In genomic region chr22:43880743-43881055, GRCh38 we compare ENCODE assay signal across 33 cellular contexts. TPM values are rescaled to one million over a fixed set of nuclear protein-coding genes. Genes with fewer than 3 reads are reported as not detected.
"Had no signal": no experiment of that assay in that cellular context is flagged by ENCODE, and none has a peak within 500 bp of the region (broad histone marks: within the 10 kb centered on the region; RNA-seq: fewer than 3 reads in every experiment).

No MANE protein-coding gene starts in this region.

- H3K27me3 ChIP-seq: colonic mucosa, hepatocyte, pancreas, right atrium auricular region, transverse colon had no signal

- H3K4me1 Mint-ChIP-seq: nephron progenitor cell had no signal

- H3K36me3 ChIP-seq: colonic mucosa, esophagus muscularis mucosa, gastroesophageal sphincter, heart left ventricle, left lung, pancreas, prostate gland, right atrium auricular region, suprapubic skin, transverse colon had no signal

- H2AFZ ChIP-seq: hepatocyte had no signal

- H3K4me3 Mint-ChIP-seq: dendritic cell treated with granulocyte-macrophage colony-stimulating factor and Interleukin-4, amounts not matched to agents 40 ng/mL and 50 ng/mL, for 4 days; naive thymus-derived CD8-positive, alpha-beta T cell; nephron progenitor cell; stimulated activated memory B cell treated with anti-CD40 and anti-IgM and Interleukin-4, amounts not matched to agents 10 μg/mL and 1 μg/mL and 100 μg/mL, for 72 hours; stimulated activated naive CD8-positive, alpha-beta T cell treated with anti-CD3 and anti-CD28 coated beads, Interleukin-15, Interleukin-2, amounts not matched to agents 100 ng/mL and 50 ng/mL, for 24 hours had no signal

- H3K4me3 ChIP-seq: colonic mucosa, esophagus muscularis mucosa, gastroesophageal sphincter, heart left ventricle, hepatocyte, left lung, pancreas, prostate gland, right atrium auricular region, smooth muscle cell, suprapubic skin, transverse colon had no signal

- H3K9me3 ChIP-seq: colonic mucosa, esophagus muscularis mucosa, gastroesophageal sphincter, heart left ventricle, left lung, pancreas, prostate gland, right atrium auricular region, suprapubic skin, transverse colon had no signal

- H3K4me1 ChIP-seq: colonic mucosa, esophagus muscularis mucosa, foreskin keratinocyte, gastroesophageal sphincter, heart left ventricle, left lung, pancreas, prostate gland, right atrium auricular region, suprapubic skin, transverse colon had no signal

- H3K27me3 Mint-ChIP-seq: dendritic cell treated with granulocyte-macrophage colony-stimulating factor and Interleukin-4, amounts not matched to agents 40 ng/mL and 50 ng/mL, for 4 days had no signal

- H3K9me3 Mint-ChIP-seq: dendritic cell treated with granulocyte-macrophage colony-stimulating factor and Interleukin-4, amounts not matched to agents 40 ng/mL and 50 ng/mL, for 4 days; naive thymus-derived CD8-positive, alpha-beta T cell; nephron progenitor cell; stimulated activated naive CD8-positive, alpha-beta T cell treated with anti-CD3 and anti-CD28 coated beads, Interleukin-15, Interleukin-2, amounts not matched to agents 100 ng/mL and 50 ng/mL, for 24 hours had no signal

- H3K27ac Mint-ChIP-seq: dendritic cell treated with granulocyte-macrophage colony-stimulating factor and Interleukin-4, amounts not matched to agents 40 ng/mL and 50 ng/mL, for 4 days; naive thymus-derived CD8-positive, alpha-beta T cell; nephron progenitor cell; stimulated activated memory B cell treated with anti-CD40 and anti-IgM and Interleukin-4, amounts not matched to agents 10 μg/mL and 1 μg/mL and 100 μg/mL, for 72 hours; stimulated activated naive CD8-positive, alpha-beta T cell treated with anti-CD3 and anti-CD28 coated beads, Interleukin-15, Interleukin-2, amounts not matched to agents 100 ng/mL and 50 ng/mL, for 24 hours had no signal

- H3K79me2 ChIP-seq: hepatocyte had no signal

- H3K36me3 Mint-ChIP-seq: naive thymus-derived CD8-positive, alpha-beta T cell; stimulated activated memory B cell treated with anti-CD40 and anti-IgM and Interleukin-4, amounts not matched to agents 10 μg/mL and 1 μg/mL and 100 μg/mL, for 72 hours had no signal

- H3K4me2 ChIP-seq: hepatocyte, smooth muscle cell had no signal

- ATAC-seq: foreskin keratinocyte; gastroesophageal sphincter; heart left ventricle; left cardiac atrium; left lung; naive thymus-derived CD8-positive, alpha-beta T cell; pancreas; sciatic nerve; stimulated activated memory B cell treated with anti-CD40 and anti-IgM and Interleukin-4, amounts not matched to agents 10 μg/mL and 1 μg/mL and 100 μg/mL, for 72 hours had no signal

- DNase-seq: central memory CD4-positive, alpha-beta T cell; colonic mucosa; effector CD8-positive, alpha-beta T cell; foreskin keratinocyte; heart left ventricle; left cardiac atrium; mammary epithelial cell; mesendoderm; naive thymus-derived CD8-positive, alpha-beta T cell; nephron progenitor cell; occipital lobe; stimulated activated CD4-positive, alpha-beta T cell treated with anti-CD3 and anti-CD28 coated beads, Interleukin-4, amount 100 ng/mL, for 4 hours; transverse colon had no signal

- H3K27ac ChIP-seq: colonic mucosa, esophagus muscularis mucosa, foreskin keratinocyte, gastroesophageal sphincter, heart left ventricle, hepatocyte, left lung, pancreas, prostate gland, right atrium auricular region, suprapubic skin, transverse colon had no signal

RNA-seq across cellular contexts. Expression of gene PNPLA5, which starts 11.1 kb away (rescaled TPM):
- total RNA-seq: cerebellum; colonic mucosa; endothelial cell of umbilical vein; epithelial cell of proximal tubule; esophagus muscularis mucosa; gastroesophageal sphincter; heart left ventricle; kidney epithelial cell; left cardiac atrium; left lung; myocyte; naive thymus-derived CD8-positive, alpha-beta T cell; occipital lobe; pancreas; prostate gland; right atrium auricular region; sciatic nerve; smooth muscle cell; transverse colon; ureter had no signal

RNA-seq across cellular contexts. Expression of gene SULT4A1, which starts 18.4 kb away (rescaled TPM):
- total RNA-seq: endothelial cell of umbilical vein; foreskin keratinocyte; left lung; lower leg skin; myocyte; naive thymus-derived CD8-positive, alpha-beta T cell had no signal

RNA-seq across cellular contexts. Expression of gene PNPLA3, which starts 42.9 kb away (rescaled TPM):
- total RNA-seq: gastroesophageal sphincter had no signal
